In genomic region chr13:41960700-41961697, GRCh38 we compare ENCODE assay signal across 1 cellular context.
TF ChIP-seq lines count a peak whose summit lies in the region.

VWA8 (minus strand) TSS chr13:41961109; CDS start chr13:41961015, 94 bp downstream.

TF ChIP-seq in HEK293, 187 proteins besides CTCF, POLR2A, EP300 and RAD21 (continued from another document and continues in another):
- TF ChIP-seq ZNF280C (tag by site-specific recombination; IDR thresholded peaks at IDR 0.05) (no peak), ZNF747 (tag by site-specific recombination; IDR thresholded peaks at IDR 0.05) (no peak), YY1 (tag by site-specific recombination; IDR thresholded peaks at IDR 0.05) (peak; percentile 77), ZNF521 (tag by site-specific recombination; IDR thresholded peaks at IDR 0.05) (no peak), KLF1 (tag by site-specific recombination; IDR thresholded peaks at IDR 0.05) (no peak), HOXA7 (CRISPR knock-in tag; IDR thresholded peaks at IDR 0.05; ENCODE audit: borderline replicate concordance) (no peak), ZNF394 (tag by site-specific recombination; IDR thresholded peaks at IDR 0.05; ENCODE audit: borderline replicate concordance) (peak; percentile 71), ZNF658 (tag by site-specific recombination; IDR thresholded peaks at IDR 0.05) (no peak), ZBTB7A (tag by site-specific recombination; IDR thresholded peaks at IDR 0.05; ENCODE audit: low read depth) (no peak), ATF2 (tag by site-specific recombination; IDR thresholded peaks at IDR 0.05; ENCODE audit: low read depth) (0 out of 2 replicates have a peak, but pooled peaks have one; percentile 14), ZFHX2 (tag by site-specific recombination; conservative IDR thresholded peaks at IDR 0.05) (no peak), ZNF654 (tag by site-specific recombination; IDR thresholded peaks at IDR 0.05; ENCODE audit: low read depth) (no peak), ZNF169 (tag by site-specific recombination; IDR thresholded peaks at IDR 0.05) (no peak), ZNF692 (tag by site-specific recombination; IDR thresholded peaks at IDR 0.05) (0 out of 2 replicates have a peak, but pooled peaks have one; percentile 54), ZNF362 (tag by site-specific recombination; IDR thresholded peaks at IDR 0.05) (no peak), KLF16 (tag by site-specific recombination; IDR thresholded peaks at IDR 0.05) (0 out of 2 replicates have a peak, but pooled peaks have one; percentile 68), IKZF3 (tag by site-specific recombination; IDR thresholded peaks at IDR 0.05) (peak; percentile 64), ZNF214 (tag by site-specific recombination; IDR thresholded peaks at IDR 0.05; ENCODE audit: borderline replicate concordance) (no peak), ZNF302 (tag by site-specific recombination; IDR thresholded peaks at IDR 0.05; ENCODE audit: low read depth) (no peak), ZNF571 (tag by site-specific recombination; IDR thresholded peaks at IDR 0.05) (no peak), ZBTB8A (tag by site-specific recombination; IDR thresholded peaks at IDR 0.05) (peak; percentile 96), ZNF146 (tag by site-specific recombination; IDR thresholded peaks at IDR 0.05) (0 out of 2 replicates have a peak, but pooled peaks have one; percentile 51), ZNF18 (tag by site-specific recombination; IDR thresholded peaks at IDR 0.05) (peak; percentile 45; the same call in 1 of the 2 replicates), ZNF174 (tag by site-specific recombination; IDR thresholded peaks at IDR 0.05) (no peak), ZNF354C (tag by site-specific recombination; IDR thresholded peaks at IDR 0.05; ENCODE audit: borderline replicate concordance, low read depth) (no peak), ZBTB6 (tag by site-specific recombination; IDR thresholded peaks at IDR 0.05) (0 out of 2 replicates have a peak, but pooled peaks have one; percentile 26), PRDM4 (tag by site-specific recombination; IDR thresholded peaks at IDR 0.05) (no peak), GLI2 (tag by site-specific recombination; IDR thresholded peaks at IDR 0.05; ENCODE audit: borderline replicate concordance, low read depth) (0 out of 2 replicates have a peak, but pooled peaks have one; percentile 27), SCRT1 (tag by site-specific recombination; IDR thresholded peaks at IDR 0.05; ENCODE audit: borderline replicate concordance) (no peak), HOXD13 (CRISPR knock-in tag; IDR thresholded peaks at IDR 0.05; ENCODE audit: borderline replicate concordance) (no peak), ZBTB10 (tag by site-specific recombination; IDR thresholded peaks at IDR 0.05) (no peak), ZNF513 (tag by site-specific recombination; IDR thresholded peaks at IDR 0.05) (no peak), ZNF843 (tag by site-specific recombination; IDR thresholded peaks at IDR 0.05) (no peak), ZNF10 (tag by site-specific recombination; IDR thresholded peaks at IDR 0.05) (peak; percentile 68), ZNF548 (tag by site-specific recombination; IDR thresholded peaks at IDR 0.05) (no peak), ZNF514 (tag by site-specific recombination; IDR thresholded peaks at IDR 0.05) (no peak), MYNN (tag by site-specific recombination; IDR thresholded peaks at IDR 0.05; ENCODE audit: borderline replicate concordance) (peak; percentile 54; the same call in 1 of the 2 replicates), OVOL3 (tag by site-specific recombination; IDR thresholded peaks at IDR 0.05) (no peak), PATZ1 (tag by site-specific recombination; IDR thresholded peaks at IDR 0.05) (peak; percentile 78), ZNF664 (tag by site-specific recombination; IDR thresholded peaks at IDR 0.05) (no peak), ZFP41 (tag by site-specific recombination; IDR thresholded peaks at IDR 0.05; ENCODE audit: borderline replicate concordance) (no peak), ZNF324 (tag by site-specific recombination; IDR thresholded peaks at IDR 0.05) (peak; percentile 58; the same call in 1 of the 2 replicates), ZNF266 (tag by site-specific recombination; IDR thresholded peaks at IDR 0.05; ENCODE audit: low read depth) (no peak)
